8 cellular contexts compared by ENCODE assay signal in genomic region chr9:129835860-129836223, GRCh38. TPM values are rescaled to one million over a fixed set of nuclear protein-coding genes. Genes with fewer than 3 reads are reported as not detected.
DNase-seq lines count a peak whose midpoint lies in the region; ATAC-seq and TF ChIP-seq lines count a peak whose summit lies in the region.

No MANE protein-coding gene starts in this region.

- DNase-seq in Caco-2, result no peak
- no peak for DNase-seq in Jurkat, Clone E6-1 (ENCODE audit: low read depth, low spot score)
- no peak for DNase-seq in central memory CD8-positive, alpha-beta T cell (ENCODE audit: low spot score in 2 of 2)
- DNase-seq in mucosa of descending colon, result no peak
- no peak for DNase-seq in SKM-1 treated with dmso at 0.1 percent for 144 hours (lab: John Stamatoyannopoulos, UW; ENCODE audit: unreplicated experiment)
- no peak for DNase-seq in AG08395 (ENCODE audit: low spot score)
- no peak for DNase-seq in NCI-H187 treated with DMSO at 0.1 percent for 48 hours (lab: John Stamatoyannopoulos, UW)

- H3K27ac Mint-ChIP-seq in Caco-2 (ENCODE audit: unreplicated experiment), result peak overlapping the region; percentile 100
- peak overlapping the region; percentile 97 for H3K27ac Mint-ChIP-seq in central memory CD8-positive, alpha-beta T cell (ENCODE audit: low read depth)

- H3K9me3 ChIP-seq in Caco-2 (no peaks in the 10 kb centered on the region), mucosa of descending colon (no peaks in the 10 kb centered on the region)

- POLR2A ChIA-PET in Caco-2 (lab: Charles Lee), result interaction anchor here (0.7 kb wide), 2 partner anchors 46 to 51 kb away, joined by 3 to 4 read pairs; no protein-coding TSS in a partner anchor

- H3K9me3 Mint-ChIP-seq in Caco-2 (ENCODE audit: unreplicated experiment), result no peaks in the 10 kb centered on the region
- H3K9me3 Mint-ChIP-seq in central memory CD8-positive, alpha-beta T cell, result no peaks in the 10 kb centered on the region

- peak overlapping the region; percentile 100 for H3K4me3 Mint-ChIP-seq in Caco-2 (ENCODE audit: unreplicated experiment)
- H3K4me3 Mint-ChIP-seq in central memory CD8-positive, alpha-beta T cell, result peak overlapping the region; percentile 97

- no peak for ATAC-seq in central memory CD8-positive, alpha-beta T cell (replicated peaks; ENCODE audit: extremely low read depth, poor library complexity, severe bottlenecking)
- ATAC-seq in mucosa of descending colon (no peak), HG03045 (IDR thresholded peaks at IDR 0.05; ENCODE audit: unreplicated experiment) (no peak)

- peaks cover 37% of the 10 kb centered on the region for H3K36me3 Mint-ChIP-seq in Caco-2 (ENCODE audit: insufficient read depth, unreplicated experiment)
- peaks cover 42% of the 10 kb centered on the region for H3K36me3 Mint-ChIP-seq in central memory CD8-positive, alpha-beta T cell (ENCODE audit: insufficient read depth)

- no peak for TF ChIP-seq CTCF in Caco-2 (IDR thresholded peaks at IDR 0.05; ENCODE audit: insufficient read depth in 1 of 2, low read depth in 1 of 2, low read length in 1 of 2, severe bottlenecking in 1 of 2, unreplicated experiment in 1 of 2)
- no peak for TF ChIP-seq CTCF in mucosa of descending colon (IDR thresholded peaks at IDR 0.05)

- TSS peak; percentile 59 for BruUV-seq in Caco-2 (replicated peaks; lab: Mats Ljungman, UMichigan)

- H3K4me1 Mint-ChIP-seq in Caco-2 (ENCODE audit: low read depth, unreplicated experiment), result peaks cover 11% of the 10 kb centered on the region
- peaks cover 55% of the 10 kb centered on the region for H3K4me1 Mint-ChIP-seq in central memory CD8-positive, alpha-beta T cell

- H3K4me1 ChIP-seq in Caco-2 (peaks cover 3% of the 10 kb centered on the region; the same call in 1 of the 2 replicates), mucosa of descending colon (ENCODE audit: low read depth) (peaks cover 15% of the 10 kb centered on the region)

- intact Hi-C loops in Caco-2 (cut with micrococcal nuclease; ENCODE audit: unreplicated experiment), result loop anchor here (1.0 kb wide), 1 partner anchor 12 kb away; the partner anchor contains the start of gene TOR1A
- intact Hi-C loops in mucosa of descending colon (cut with DNase I, micrococcal nuclease), result no loop called here

- no peaks in the 10 kb centered on the region for H3K27me3 ChIP-seq in Caco-2 (replicated peaks; ENCODE audit: control insufficient read depth, insufficient read depth, low read length)

- H3K27me3 Mint-ChIP-seq in Caco-2 (ENCODE audit: insufficient read depth, unreplicated experiment), result no peaks in the 10 kb centered on the region
- H3K27me3 Mint-ChIP-seq in central memory CD8-positive, alpha-beta T cell, result no peaks in the 10 kb centered on the region

- H3K36me3 ChIP-seq in Caco-2 (ENCODE audit: control insufficient read depth, insufficient read depth, low read length) (no peaks in the 10 kb centered on the region), mucosa of descending colon (ENCODE audit: low read depth) (no peaks in the 10 kb centered on the region)

- H3K4me3 ChIP-seq in Caco-2 (ENCODE audit: low read depth, low read length), result peak overlapping the region; percentile 82
- H3K4me3 ChIP-seq in Jurkat, Clone E6-1 (ENCODE audit: low read length), result peak overlapping the region; percentile 89
- peak overlapping the region; percentile 66 for H3K4me3 ChIP-seq in mucosa of descending colon

- CTCF ChIA-PET in Caco-2 (lab: Charles Lee), result no interaction called here

RNA-seq across cellular contexts. Expression of gene USP20, which starts 0.6 kb away (rescaled TPM):
- total RNA-seq in Caco-2 (2022), result 13.9 and 16.5 TPM in 2 replicates
- polyA plus RNA-seq in Jurkat, Clone E6-1 (2012; ENCODE audit: insufficient read depth, insufficient read length), result 46.8 TPM
- 10 to 100 TPM; 20.2 to 32.3 (median 22.9) TPM for total RNA-seq in mucosa of descending colon

RNA-seq across cellular contexts. Expression of gene C9orf78, which starts 0.8 kb away (rescaled TPM):
- total RNA-seq in Caco-2 (2022), result 38.3 and 44.1 TPM in 2 replicates
- 225 TPM for polyA plus RNA-seq in Jurkat, Clone E6-1 (2012; ENCODE audit: insufficient read depth, insufficient read length)
- 10 to 100 TPM; 35.1 to 47.5 (median 37.3) TPM for total RNA-seq in mucosa of descending colon

RNA-seq across cellular contexts. Expression of gene TOR1A, which starts 11.9 kb away (rescaled TPM):
- total RNA-seq in Caco-2 (2022) (31.8 and 32.2 TPM in 2 replicates), mucosa of descending colon (10 to 100 TPM; 30.8 to 35.8 (median 35.2) TPM)
- 51.3 TPM for polyA plus RNA-seq in Jurkat, Clone E6-1 (2012; ENCODE audit: insufficient read depth, insufficient read length)

RNA-seq across cellular contexts. Expression of gene TOR1B, which starts 32.9 kb away (rescaled TPM):
- total RNA-seq in Caco-2 (2022), result 22.8 and 28.0 TPM in 2 replicates
- polyA plus RNA-seq in Jurkat, Clone E6-1 (2012; ENCODE audit: insufficient read depth, insufficient read length), result 22.3 TPM
- total RNA-seq in mucosa of descending colon, result 10 to 100 TPM; 37.3 to 63.5 (median 49.2) TPM
